In genomic region chr16:49734330-49734729, GRCh38 we compare ENCODE assay signal across 19 cellular contexts.
DNase-seq lines count a peak whose midpoint lies in the region; ATAC-seq, FAIRE-seq and TF ChIP-seq lines count a peak whose summit lies in the region.
"Had no signal": no experiment of that assay in that cellular context is flagged by ENCODE, and none has a peak within 500 bp of the region (broad histone marks: within the 10 kb centered on the region; RNA-seq: fewer than 3 reads in every experiment).

No MANE protein-coding gene starts in this region.

- no peak for DNase-seq in WTC11 (ENCODE audit: low spot score)
- peak; percentile 89 for DNase-seq in kidney
- peak; percentile 73 for DNase-seq in sciatic nerve (ENCODE audit: low spot score)
- no peak for DNase-seq in cerebellum (ENCODE audit: low spot score)
- DNase-seq in activated CD4-positive, alpha-beta T cell treated with anti-CD3 and anti-CD28 coated beads for 4 hours, result no peak
- DNase-seq in NCI-H2171 (lab: John Stamatoyannopoulos, UW), result no peak
- DNase-seq: CD8-positive, alpha-beta memory T cell; DMS79; H7; HFFc6; NCI-H1417 treated with DMSO at 0.1 percent for 48 hours; NCI-H187 treated with DMSO at 0.1 percent for 48 hours; NCI-H345; NCI-H524 treated with DMSO at 0.1 percent for 48 hours; PC-9; SJCRH30 had no signal

- no peak for TF ChIP-seq POLR2A in gastroesophageal sphincter (IDR thresholded peaks at IDR 0.05)

- H3K27ac ChIP-seq in gastroesophageal sphincter (no peak overlapping the region), kidney (ENCODE audit: low read depth in 2 of 2, low read length in 2 of 2) (no peak overlapping the region)
- H3K27ac ChIP-seq: KMS-11, PC-9, RWPE1, SJCRH30 had no signal

- H3K4me1 Mint-ChIP-seq in WTC11, result peaks cover 32% of the 10 kb centered on the region
- H3K4me1 Mint-ChIP-seq: CD8-positive, alpha-beta memory T cell had no signal

- CTCF ChIA-PET in WTC11 (lab: Charles Lee), result interaction anchor here (0.5 to 0.9 kb wide), 2 partner anchors 46 to 90 kb away, joined by 3 to 4 read pairs; no protein-coding TSS in a partner anchor

- H3K9ac ChIP-seq in kidney (ENCODE audit: low read length in 2 of 2), result no peak overlapping the region
- H3K9ac ChIP-seq: KMS-11 had no signal

- H3K36me3 Mint-ChIP-seq in WTC11, result peaks cover 17% of the 10 kb centered on the region
- H3K36me3 Mint-ChIP-seq: CD8-positive, alpha-beta memory T cell had no signal

- no peaks in the 10 kb centered on the region for H3K27me3 Mint-ChIP-seq in WTC11 (ENCODE audit: low read depth)

- intact Hi-C loops in kidney (cut with DNase I) (no loop called here), sciatic nerve (cut with DNase I) (no loop called here)

- peaks cover 12% of the 10 kb centered on the region for H3K9me3 Mint-ChIP-seq in WTC11

- H3K9me3 ChIP-seq in gastroesophageal sphincter (peaks cover 0 to 13% (median 0%) of the 10 kb centered on the region in 3 donors), kidney (ENCODE audit: control insufficient read depth in 1 of 2, low read length in 2 of 2) (peaks cover 0 to 5% of the 10 kb centered on the region in 2 donors)
- H3K9me3 ChIP-seq: SJCRH30 had no signal

- FAIRE-seq in kidney (lab: Jason Lieb, UNC), result no peak

- no peaks in the 10 kb centered on the region for H3K27me3 ChIP-seq in gastroesophageal sphincter
- H3K27me3 ChIP-seq: SJCRH30 had no signal

- peaks cover 0 to 11% of the 10 kb centered on the region in 2 donors for H3K36me3 ChIP-seq in gastroesophageal sphincter
- H3K36me3 ChIP-seq in kidney (ENCODE audit: control insufficient read depth in 1 of 2, insufficient read depth in 2 of 2, low read length in 2 of 2), result no peaks in the 10 kb centered on the region
- H3K36me3 ChIP-seq: SJCRH30 had no signal

- no peak overlapping the region for H3K27ac Mint-ChIP-seq in WTC11
- H3K27ac Mint-ChIP-seq: CD8-positive, alpha-beta memory T cell; HFFc6 had no signal

- peak; percentile 23 for ATAC-seq in WTC11
- peak; percentile 35 for ATAC-seq in gastroesophageal sphincter
- ATAC-seq in sciatic nerve, result peak; percentile 86

- TF ChIP-seq EP300 in gastroesophageal sphincter (IDR thresholded peaks at IDR 0.05), result no peak

- POLR2A ChIA-PET in WTC11 (lab: Charles Lee), result no interaction called here

- WGBS in gastroesophageal sphincter (ENCODE audit: low coverage in 1 of 2), 2 donors, result 60% methylated on average over 4 of the region's 10 CpGs

- no peaks in the 10 kb centered on the region for H3K4me1 ChIP-seq in gastroesophageal sphincter
- peaks cover 0 to 6% of the 10 kb centered on the region in 2 donors for H3K4me1 ChIP-seq in kidney (ENCODE audit: control insufficient read depth in 1 of 2, insufficient read depth in 1 of 2, low read depth in 1 of 2, low read length in 2 of 2)
- H3K4me1 ChIP-seq: SJCRH30 had no signal

- no peak overlapping the region for H3K4me3 ChIP-seq in gastroesophageal sphincter
- H3K4me3 ChIP-seq in kidney (ENCODE audit: low read length in 2 of 2), result no peak overlapping the region
- H3K4me3 ChIP-seq: PC-9, SJCRH30 had no signal

- TF ChIP-seq CTCF in WTC11 (IDR thresholded peaks at IDR 0.05), result no peak
- TF ChIP-seq CTCF in gastroesophageal sphincter (IDR thresholded peaks at IDR 0.05), result no peak
- no peak for TF ChIP-seq CTCF in kidney (IDR thresholded peaks at IDR 0.05; ENCODE audit: borderline replicate concordance, extremely low read depth, insufficient read depth)

- H3K4me3 Mint-ChIP-seq in WTC11, result no peak overlapping the region
- H3K4me3 Mint-ChIP-seq: CD8-positive, alpha-beta memory T cell; HFFc6 had no signal

TF ChIP-seq in WTC11, 78 proteins besides CTCF, POLR2A, EP300 and RAD21 (continues in another document):
- no peak for TF ChIP-seq ATF1 (CRISPR knock-in tag; IDR thresholded peaks at IDR 0.05)
- no peak for TF ChIP-seq GABPB1 (CRISPR knock-in tag; IDR thresholded peaks at IDR 0.05)
- no peak for TF ChIP-seq OVOL2 (CRISPR knock-in tag; IDR thresholded peaks at IDR 0.05; ENCODE audit: borderline replicate concordance)
- no peak for TF ChIP-seq USF1 (CRISPR knock-in tag; IDR thresholded peaks at IDR 0.05)
- TF ChIP-seq TEAD1 (CRISPR knock-in tag; IDR thresholded peaks at IDR 0.05), result no peak
- TF ChIP-seq ZSCAN18 (CRISPR knock-in tag; IDR thresholded peaks at IDR 0.05), result no peak
- no peak for TF ChIP-seq AFF4 (CRISPR knock-in tag; IDR thresholded peaks at IDR 0.05; ENCODE audit: borderline replicate concordance)
- TF ChIP-seq CREM (CRISPR knock-in tag; IDR thresholded peaks at IDR 0.05), result no peak
- TF ChIP-seq, protein P1, sequence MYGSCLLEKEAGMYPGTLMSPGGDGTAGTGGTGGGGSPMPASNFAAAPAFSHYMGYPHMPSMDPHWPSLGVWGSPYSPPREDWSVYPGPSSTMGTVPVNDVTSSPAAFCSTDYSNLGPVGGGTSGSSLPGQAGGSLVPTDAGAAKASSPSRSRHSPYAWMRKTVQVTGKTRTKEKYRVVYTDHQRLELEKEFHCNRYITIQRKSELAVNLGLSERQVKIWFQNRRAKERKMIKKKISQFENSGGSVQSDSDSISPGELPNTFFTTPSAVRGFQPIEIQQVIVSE (CRISPR knock-in tag; IDR thresholded peaks at IDR 0.05; ENCODE audit: borderline replicate concordance), result no peak
- no peak for TF ChIP-seq RORB (CRISPR knock-in tag; IDR thresholded peaks at IDR 0.05)
- TF ChIP-seq HMGXB4 (CRISPR knock-in tag; IDR thresholded peaks at IDR 0.05), result no peak
- TF ChIP-seq CBFB (CRISPR knock-in tag; IDR thresholded peaks at IDR 0.05; ENCODE audit: low read depth), result no peak
- no peak for TF ChIP-seq ZNF138 (CRISPR knock-in tag; conservative IDR thresholded peaks at IDR 0.05)
- TF ChIP-seq, protein P2, sequence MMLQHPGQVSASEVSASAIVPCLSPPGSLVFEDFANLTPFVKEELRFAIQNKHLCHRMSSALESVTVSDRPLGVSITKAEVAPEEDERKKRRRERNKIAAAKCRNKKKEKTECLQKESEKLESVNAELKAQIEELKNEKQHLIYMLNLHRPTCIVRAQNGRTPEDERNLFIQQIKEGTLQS (CRISPR knock-in tag; conservative IDR thresholded peaks at IDR 0.05), result no peak
- TF ChIP-seq NFYB (CRISPR knock-in tag; conservative IDR thresholded peaks at IDR 0.05; ENCODE audit: low read depth), result no peak

Comparison
In these comparisons a context has a peak if more than half of its experiments do, and no peak if none do; other contexts are left out.
1. ATAC-seq: peak in every context shown above with its lines; median percentile 86 in sciatic nerve; 35 in gastroesophageal sphincter; 23 in WTC11.
2. DNase-seq: peak in kidney (single experiment) and sciatic nerve (single experiment); none in WTC11 (single experiment), cerebellum (single experiment), activated CD4-positive, alpha-beta T cell treated with anti-CD3 and anti-CD28 coated beads for 4 hours (0 of 2) and NCI-H2171 (single experiment).